Comparison of ENCODE assay signal across 3 cellular contexts in the genomic region with DNA sequence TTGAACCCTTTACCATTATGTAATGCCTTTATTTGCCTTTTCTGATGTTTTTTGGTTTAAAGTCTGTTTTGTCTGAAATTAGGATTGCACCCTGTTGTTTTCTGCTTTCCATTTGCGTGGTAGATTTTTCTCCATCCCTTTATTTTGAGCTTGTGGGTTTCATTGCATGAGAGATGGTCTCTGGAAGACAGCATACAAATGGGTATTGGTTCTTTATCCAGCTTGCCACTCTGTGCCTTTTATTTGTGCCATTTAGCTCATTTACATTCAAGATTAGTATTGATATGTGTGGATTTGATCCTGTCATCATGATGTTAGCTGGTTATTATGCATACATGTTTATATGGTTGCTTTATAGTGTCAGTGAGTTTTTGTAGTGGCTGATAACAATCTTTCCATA.
"Had no signal": no experiment of that assay in that cellular context is flagged by ENCODE, and none has a peak within 500 bp of the region (broad histone marks: within the 10 kb centered on the region; RNA-seq: fewer than 3 reads in every experiment).

No MANE protein-coding gene starts in this region.

- H3K4me3 ChIP-seq: GM12878 had no signal

- DNase-seq: GDM1, GF-D8 had no signal
